In the genomic region with DNA sequence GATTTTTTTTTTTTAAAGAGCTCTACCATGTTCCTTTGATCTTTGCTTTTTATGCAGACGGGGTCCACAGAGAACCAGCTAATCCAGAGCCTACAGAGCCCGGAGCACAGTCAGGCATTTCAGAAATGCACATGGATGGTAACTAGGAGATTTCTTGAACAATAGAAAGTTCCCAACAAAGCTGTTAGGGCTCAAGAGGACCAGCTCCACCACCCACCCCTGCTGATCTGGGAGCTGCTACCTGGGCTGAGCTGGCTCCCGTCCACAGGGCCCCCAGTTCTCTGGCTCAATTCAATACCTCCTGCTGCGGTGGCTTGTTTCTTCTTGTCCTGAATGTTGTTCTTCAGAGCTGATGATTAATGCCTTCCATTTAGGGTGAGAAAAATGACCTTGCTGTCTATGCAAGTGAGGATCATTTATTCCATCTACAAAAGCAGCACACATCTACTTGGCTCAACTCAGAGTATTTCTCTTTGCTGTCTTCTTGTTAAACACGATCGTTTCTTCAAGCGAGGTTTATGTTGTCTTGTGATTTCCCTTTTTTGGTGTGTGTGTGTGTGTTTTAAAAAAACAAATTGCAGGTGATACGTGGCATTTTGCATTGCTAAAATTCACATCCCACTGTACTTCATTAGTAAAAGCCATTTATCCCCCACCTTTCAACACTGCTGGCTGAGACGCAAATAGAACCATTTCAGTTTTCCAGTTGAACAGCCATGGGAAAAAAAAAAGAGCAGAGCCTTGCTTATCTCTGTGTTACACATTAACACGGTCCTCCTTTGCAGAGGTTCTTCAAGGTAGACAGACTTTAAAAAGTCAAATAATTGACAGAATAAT, we compare ENCODE assay signal across 11 cellular contexts. TPM values are rescaled to one million over a fixed set of nuclear protein-coding genes. Genes with fewer than 3 reads are reported as not detected.
DNase-seq lines count a peak whose midpoint lies in the region; TF ChIP-seq lines count a peak whose summit lies in the region.
"Had no signal": no experiment of that assay in that cellular context is flagged by ENCODE, and none has a peak within 500 bp of the region (broad histone marks: within the 10 kb centered on the region; RNA-seq: fewer than 3 reads in every experiment).

No MANE protein-coding gene starts in this region.

- peaks cover 0 to 5% (median 0%) of the 10 kb centered on the region in 5 experiments for H3K9me3 Mint-ChIP-seq in brain
- H3K9me3 Mint-ChIP-seq in activated naive CD4-positive, alpha-beta T cell treated with anti-CD3 and anti-CD28 coated beads for 36 hours = no peaks in the 10 kb centered on the region

- H3K4me3 ChIP-seq in kidney epithelial cell (ENCODE audit: low read depth, low read length) (peak overlapping the region; percentile 24), thyroid gland (replicated peaks in 1 of 3) (no peak overlapping the region)

- peaks cover 42 to 77% of the 10 kb centered on the region in 2 donors for H3K4me1 ChIP-seq in thyroid gland
- H3K4me1 ChIP-seq: parathyroid adenoma had no signal

- H3K27me3 Mint-ChIP-seq in brain = peaks cover 2% of the 10 kb centered on the region
- H3K27me3 Mint-ChIP-seq in activated naive CD4-positive, alpha-beta T cell treated with anti-CD3 and anti-CD28 coated beads for 36 hours (ENCODE audit: low read depth) = peaks cover 8% of the 10 kb centered on the region

- H3K36me3 Mint-ChIP-seq in brain = no peaks in the 10 kb centered on the region
- no peaks in the 10 kb centered on the region for H3K36me3 Mint-ChIP-seq in activated naive CD4-positive, alpha-beta T cell treated with anti-CD3 and anti-CD28 coated beads for 36 hours (ENCODE audit: low read depth)

- H3K27me3 ChIP-seq in kidney epithelial cell (ENCODE audit: control insufficient read depth, insufficient read depth, low read length) (no peaks in the 10 kb centered on the region), thyroid gland (no peaks in the 10 kb centered on the region)

- intact Hi-C loops in thyroid gland (cut with DNase I) = no loop called here
- intact Hi-C loops in activated naive CD4-positive, alpha-beta T cell treated with anti-CD3 and anti-CD28 coated beads for 36 hours (cut with micrococcal nuclease) = no loop called here

- CTCF ChIA-PET in activated naive CD4-positive, alpha-beta T cell treated with anti-CD3 and anti-CD28 coated beads for 36 hours (lab: Charles Lee) = interaction anchor here (0.6 kb wide), 1 partner anchor 50 kb away, joined by 3 read pairs; no protein-coding TSS in a partner anchor

- DNase-seq in DMS153 (lab: John Stamatoyannopoulos, UW) (peak; percentile 16), DMS153 treated with DMSO at 0.1 percent for 48 hours (lab: John Stamatoyannopoulos, UW; ENCODE audit: unreplicated experiment) (no peak), kidney epithelial cell (ENCODE audit: low read depth) (peak; percentile 91), thyroid gland (peak; percentile 71 to 73), LoVo (ENCODE audit: low spot score) (no peak), T1000 (lab: John Stamatoyannopoulos, UW) (no peak)
- no peak for DNase-seq in activated naive CD4-positive, alpha-beta T cell treated with anti-CD3 and anti-CD28 coated beads for 36 hours
- DNase-seq: 8988T; activated CD4-positive, alpha-beta T cell treated with anti-CD3 and anti-CD28 coated beads, Interleukin-2, amount 50 U/mL, for 4 hours had no signal

- TF ChIP-seq POLR2A in thyroid gland (IDR thresholded peaks at IDR 0.05) = peak in 1 of 2 donors; percentile 16

- WGBS in thyroid gland, 2 donors = 22 to 24% methylated on average over 10 of the region's 10 CpGs

- TF ChIP-seq CTCF in brain (conservative IDR thresholded peaks at IDR 0.05) (no peak), kidney epithelial cell (IDR thresholded peaks at IDR 0.05; ENCODE audit: insufficient read depth, low read length, poor library complexity, severe bottlenecking) (no peak), thyroid gland (IDR thresholded peaks at IDR 0.05) (no peak)

- peaks cover 32% of the 10 kb centered on the region for H3K4me1 Mint-ChIP-seq in brain
- no peaks in the 10 kb centered on the region for H3K4me1 Mint-ChIP-seq in activated naive CD4-positive, alpha-beta T cell treated with anti-CD3 and anti-CD28 coated beads for 36 hours (ENCODE audit: low read depth)

- H3K27ac ChIP-seq in thyroid gland = peak overlapping the region; percentile 57 to 80 (median 66)
- H3K27ac ChIP-seq: parathyroid adenoma had no signal

- no peaks in the 10 kb centered on the region for H3K36me3 ChIP-seq in kidney epithelial cell (ENCODE audit: control insufficient read depth, insufficient read depth, low read length)
- no peaks in the 10 kb centered on the region for H3K36me3 ChIP-seq in thyroid gland

- peak overlapping the region in 4 of 5 experiments; percentile 21 to 74 (median 36) for H3K4me3 Mint-ChIP-seq in brain
- no peak overlapping the region for H3K4me3 Mint-ChIP-seq in activated naive CD4-positive, alpha-beta T cell treated with anti-CD3 and anti-CD28 coated beads for 36 hours

- no peaks in the 10 kb centered on the region for H3K9me3 ChIP-seq in thyroid gland

- peak overlapping the region in 4 of 5 experiments; percentile 62 to 88 (median 80) for H3K27ac Mint-ChIP-seq in brain
- H3K27ac Mint-ChIP-seq in activated naive CD4-positive, alpha-beta T cell treated with anti-CD3 and anti-CD28 coated beads for 36 hours = no peak overlapping the region

RNA-seq across cellular contexts. Expression of a gene that starts 31.3 kb away (rescaled TPM):
- 176 TPM for polyA plus RNA-seq in brain (ENCODE audit: insufficient read depth, low read depth, low replicate concordance)
- total RNA-seq in kidney epithelial cell (1,064 and 1,134 TPM in 2 replicates), thyroid gland (1,000 to 10,000 TPM in 3 of 4 donors, 100 to 1,000 TPM in 1; 660 to 2,581 (median 1,387) TPM)
- total RNA-seq in activated naive CD4-positive, alpha-beta T cell treated with anti-CD3 and anti-CD28 coated beads for 36 hours = under 1 TPM in 1 of 2 experiments, not detected in 1; 0.17 TPM

Comparison
In these comparisons a context has a peak if more than half of its experiments do, and no peak if none do; other contexts are left out.
1. DNase-seq: peak in DMS153 (single experiment), kidney epithelial cell (single experiment) and thyroid gland (2 of 2); none in DMS153 treated with DMSO at 0.1 percent for 48 hours (single experiment), activated naive CD4-positive, alpha-beta T cell treated with anti-CD3 and anti-CD28 coated beads for 36 hours (single experiment), LoVo (single experiment) and T1000 (single experiment).
2. RNA of a gene that starts 31.3 kb away (total RNA-seq): 660 to 2,581 TPM in thyroid gland and 1,064 to 1,134 TPM in kidney epithelial cell; 0.17 TPM in activated naive CD4-positive, alpha-beta T cell treated with anti-CD3 and anti-CD28 coated beads for 36 hours; every median in the first group is over 100 times any median in the second.